Comparison of ENCODE assay signal across 37 cellular contexts in genomic region chr1:211729238-211729637, GRCh38. TPM values are rescaled to one million over a fixed set of nuclear protein-coding genes. Genes with fewer than 3 reads are reported as not detected.
"Had no signal": no experiment of that assay in that cellular context is flagged by ENCODE, and none has a peak within 500 bp of the region (broad histone marks: within the 10 kb centered on the region; RNA-seq: fewer than 3 reads in every experiment).

No MANE protein-coding gene starts in this region.

- H3K27me3 ChIP-seq: adrenal gland, ascending aorta, cardiac muscle cell had no signal

- H3K36me3 Mint-ChIP-seq: activated CD4-positive, alpha-beta memory T cell treated with anti-CD3 and anti-CD28 coated beads for 36 hours; activated naive CD4-positive, alpha-beta T cell treated with anti-CD3 and anti-CD28 coated beads, Interleukin-2, amount 50 U/mL, for 72 hours; activated naive CD8-positive, alpha-beta T cell treated with anti-CD3 and anti-CD28 coated beads for 36 hours; brain had no signal

- DNase-seq: activated B cell treated with CpG ODN at 0.5 μM for 24 hours; activated CD4-positive, alpha-beta memory T cell treated with anti-CD3 and anti-CD28 coated beads for 36 hours; activated CD4-positive, alpha-beta T cell treated with anti-CD3 and anti-CD28 coated beads for 4 hours; activated CD4-positive, alpha-beta T cell treated with anti-CD3 and anti-CD28 coated beads, Interleukin-2, amount 10 ng/mL, durations not matched to agents 24 days and 14 days; activated CD4-positive, alpha-beta T cell treated with anti-CD3 and anti-CD28 coated beads, Interleukin-2, amount 50 U/mL, for 1 hour; activated CD4-positive, alpha-beta T cell treated with anti-CD3 and anti-CD28 coated beads, Interleukin-2, amount 50 U/mL, for 4 hours; activated CD4-positive, CD25-positive, alpha-beta regulatory T cell treated with anti-CD3 and anti-CD28 coated beads, Interleukin-2, amount 50 U/mL, for 72 hours; activated CD8-positive, alpha-beta memory T cell treated with anti-CD3 and anti-CD28 coated beads, Interleukin-2, amount 50 U/mL, for 4 hours; activated CD8-positive, alpha-beta T cell treated with anti-CD3 and anti-CD28 coated beads for 36 hours; activated effector memory CD4-positive, alpha-beta T cell treated with anti-CD3 and anti-CD28 coated beads, Interleukin-2, amount 50 U/mL, for 16 hours; activated gamma-delta T cell treated with Interleukin-2 at 50 U/mL for 16 hours; activated naive CD4-positive, alpha-beta T cell; activated naive CD4-positive, alpha-beta T cell treated with anti-CD3 and anti-CD28 coated beads for 36 hours; activated naive CD4-positive, alpha-beta T cell treated with anti-CD3 and anti-CD28 coated beads, Interleukin-2, amount 50 U/mL, for 16 hours; activated naive CD8-positive, alpha-beta T cell treated with anti-CD3 and anti-CD28 coated beads for 36 hours; activated T-cell treated with anti-CD3 and anti-CD28 coated beads for 4 hours; activated T-cell treated with anti-CD3 and anti-CD28 coated beads, Interleukin-2, amount 50 U/mL, for 1 hour; activated T-cell treated with anti-CD3 and anti-CD28 coated beads, Interleukin-2, amount 50 U/mL, for 4 hours; activated T-cell treated with anti-CD3 and anti-CD28 coated beads, Interleukin-2, amount 50 U/mL, for 72 hours; adrenal gland; amniotic stem cell; anterior cingulate cortex; caudate nucleus; cerebellar nuclear complex; T-helper 1 cell; T-helper 2 cell; T-helper 9 cell had no signal

- H3K27ac ChIP-seq: adrenal gland, ascending aorta, cardiac muscle cell, VCaP had no signal

- H3K36me3 ChIP-seq: adrenal gland, ascending aorta, cardiac muscle cell had no signal

- H3K4me3 Mint-ChIP-seq: activated B cell treated with CpG ODN at 0.5 μM for 24 hours; activated CD4-positive, alpha-beta memory T cell treated with anti-CD3 and anti-CD28 coated beads for 36 hours; activated CD4-positive, alpha-beta T cell treated with anti-CD3 and anti-CD28 coated beads, Interleukin-2, amount 10 ng/mL, durations not matched to agents 24 days and 14 days; activated CD8-positive, alpha-beta T cell treated with anti-CD3 and anti-CD28 coated beads for 36 hours; activated naive CD4-positive, alpha-beta T cell treated with anti-CD3 and anti-CD28 coated beads for 36 hours; activated naive CD8-positive, alpha-beta T cell treated with anti-CD3 and anti-CD28 coated beads for 36 hours; activated T-cell treated with anti-CD3 and anti-CD28 coated beads, Interleukin-2, amount 50 U/mL, for 4 hours; activated T-cell treated with anti-CD3 and anti-CD28 coated beads, Interleukin-2, amount 50 U/mL, for 72 hours; activated T-helper 1 cell treated with anti-CD3 and anti-CD28 coated beads, Interleukin-12 subunit alpha, Interleukin-12 subunit beta, Interleukin-2, Interleukin-4 antibody, amounts not matched to agents 30 ng/mL and 10 ng/mL and 1 ng/mL, durations not matched to agents 14 hours and 24 hours and 36 hours; activated T-helper 17 cell treated with anti-CD3 and anti-CD28 coated beads, Interleukin-2, amount 50 U/mL, for 72 hours; brain; central memory CD8-positive, alpha-beta T cell; T-helper 1 cell treated with Interleukin-12 subunit alpha and Interleukin-12 subunit beta and Interleukin-4 antibody, amounts not matched to agents 30 μg/mL and 1 μg/mL, for 36 hours; T-helper 2 cell treated with Interferon-gamma antibody and Interleukin-4, amounts not matched to agents 5 μg/mL and 100 μg/mL, for 36 hours had no signal

- H3K4me1 ChIP-seq: adrenal gland, ascending aorta had no signal

- ATAC-seq: activated CD8-positive, alpha-beta T cell treated with anti-CD3 and anti-CD28 coated beads for 36 hours; activated naive CD4-positive, alpha-beta T cell treated with anti-CD3 and anti-CD28 coated beads, Interleukin-2, amount 50 U/mL, for 72 hours; activated T-cell treated with anti-CD3 and anti-CD28 coated beads, Interleukin-2, amount 50 U/mL, for 4 hours; activated T-cell treated with anti-CD3 and anti-CD28 coated beads, Interleukin-2, amount 50 U/mL, for 72 hours; activated T-helper 17 cell treated with anti-CD3 and anti-CD28 coated beads, Interleukin-2, amount 50 U/mL, for 72 hours had no signal

- H3K27ac Mint-ChIP-seq: activated B cell treated with CpG ODN at 0.5 μM for 24 hours; activated CD4-positive, alpha-beta memory T cell treated with anti-CD3 and anti-CD28 coated beads for 36 hours; activated CD4-positive, alpha-beta T cell treated with anti-CD3 and anti-CD28 coated beads, Interleukin-2, amount 10 ng/mL, durations not matched to agents 24 days and 14 days; activated CD8-positive, alpha-beta T cell treated with anti-CD3 and anti-CD28 coated beads for 36 hours; activated naive CD4-positive, alpha-beta T cell treated with anti-CD3 and anti-CD28 coated beads for 36 hours; activated naive CD8-positive, alpha-beta T cell treated with anti-CD3 and anti-CD28 coated beads for 36 hours; activated T-cell treated with anti-CD3 and anti-CD28 coated beads, Interleukin-2, amount 50 U/mL, for 72 hours; activated T-helper 1 cell treated with anti-CD3 and anti-CD28 coated beads, Interleukin-12 subunit alpha, Interleukin-12 subunit beta, Interleukin-2, Interleukin-4 antibody, amounts not matched to agents 30 ng/mL and 10 ng/mL and 1 ng/mL, durations not matched to agents 14 hours and 24 hours and 36 hours; activated T-helper 17 cell treated with anti-CD3 and anti-CD28 coated beads, Interleukin-2, amount 50 U/mL, for 72 hours; brain; T-helper 1 cell treated with Interleukin-12 subunit alpha and Interleukin-12 subunit beta and Interleukin-4 antibody, amounts not matched to agents 30 μg/mL and 1 μg/mL, for 36 hours; T-helper 2 cell treated with Interferon-gamma antibody and Interleukin-4, amounts not matched to agents 5 μg/mL and 100 μg/mL, for 36 hours had no signal

- H3K9me3 Mint-ChIP-seq: activated B cell treated with CpG ODN at 0.5 μM for 24 hours; activated CD4-positive, alpha-beta memory T cell treated with anti-CD3 and anti-CD28 coated beads for 36 hours; activated CD4-positive, alpha-beta T cell treated with anti-CD3 and anti-CD28 coated beads, Interleukin-2, amount 10 ng/mL, durations not matched to agents 24 days and 14 days; activated CD8-positive, alpha-beta T cell treated with anti-CD3 and anti-CD28 coated beads for 36 hours; activated naive CD4-positive, alpha-beta T cell treated with anti-CD3 and anti-CD28 coated beads for 36 hours; activated naive CD4-positive, alpha-beta T cell treated with anti-CD3 and anti-CD28 coated beads, Interleukin-2, amount 50 U/mL, for 72 hours; activated naive CD8-positive, alpha-beta T cell treated with anti-CD3 and anti-CD28 coated beads for 36 hours; activated T-cell treated with anti-CD3 and anti-CD28 coated beads, Interleukin-2, amount 50 U/mL, for 4 hours; activated T-cell treated with anti-CD3 and anti-CD28 coated beads, Interleukin-2, amount 50 U/mL, for 72 hours; activated T-helper 1 cell treated with anti-CD3 and anti-CD28 coated beads, Interleukin-12 subunit alpha, Interleukin-12 subunit beta, Interleukin-2, Interleukin-4 antibody, amounts not matched to agents 30 ng/mL and 10 ng/mL and 1 ng/mL, durations not matched to agents 14 hours and 24 hours and 36 hours; activated T-helper 17 cell treated with anti-CD3 and anti-CD28 coated beads, Interleukin-2, amount 50 U/mL, for 72 hours; central memory CD8-positive, alpha-beta T cell; T-helper 1 cell treated with Interleukin-12 subunit alpha and Interleukin-12 subunit beta and Interleukin-4 antibody, amounts not matched to agents 30 μg/mL and 1 μg/mL, for 36 hours; T-helper 2 cell treated with Interferon-gamma antibody and Interleukin-4, amounts not matched to agents 5 μg/mL and 100 μg/mL, for 36 hours had no signal

- H3K9me3 ChIP-seq: adrenal gland, ascending aorta had no signal

- H3K4me1 Mint-ChIP-seq: activated CD4-positive, alpha-beta T cell treated with anti-CD3 and anti-CD28 coated beads, Interleukin-2, amount 10 ng/mL, durations not matched to agents 24 days and 14 days; activated naive CD8-positive, alpha-beta T cell treated with anti-CD3 and anti-CD28 coated beads for 36 hours; activated T-helper 17 cell treated with anti-CD3 and anti-CD28 coated beads, Interleukin-2, amount 50 U/mL, for 72 hours; central memory CD8-positive, alpha-beta T cell had no signal

- H3K4me3 ChIP-seq: adrenal gland, ascending aorta, cardiac muscle cell had no signal

- H3K27me3 Mint-ChIP-seq: activated B cell treated with CpG ODN at 0.5 μM for 24 hours; activated CD4-positive, alpha-beta memory T cell treated with anti-CD3 and anti-CD28 coated beads for 36 hours; activated CD4-positive, alpha-beta T cell treated with anti-CD3 and anti-CD28 coated beads, Interleukin-2, amount 10 ng/mL, durations not matched to agents 24 days and 14 days; activated CD8-positive, alpha-beta T cell treated with anti-CD3 and anti-CD28 coated beads for 36 hours; activated naive CD8-positive, alpha-beta T cell treated with anti-CD3 and anti-CD28 coated beads for 36 hours; central memory CD8-positive, alpha-beta T cell had no signal

RNA-seq across cellular contexts. Expression of gene NEK2, which starts 53.8 kb away (rescaled TPM):
- total RNA-seq: ascending aorta had no signal
